Comparison of ENCODE assay signal across 9 cellular contexts in genomic region chr18:61196745-61197144, GRCh38.
"Had no signal": no experiment of that assay in that cellular context is flagged by ENCODE, and none has a peak within 500 bp of the region (broad histone marks: within the 10 kb centered on the region; RNA-seq: fewer than 3 reads in every experiment).

No MANE protein-coding gene starts in this region.

- DNase-seq: H9, HCEC 1CT, IMR-90, KG1 had no signal

- H3K4me3 ChIP-seq: GM23338, K562 had no signal

- FAIRE-seq: H1, H54, HTR-8/SVneo, K562 had no signal
